ENCODE assay signal across 19 cellular contexts in genomic region chr2:130353291-130354134, GRCh38. TPM values are rescaled to one million over a fixed set of nuclear protein-coding genes. Genes with fewer than 3 reads are reported as not detected.
DNase-seq lines count a peak whose midpoint lies in the region; ATAC-seq, FAIRE-seq and TF ChIP-seq lines count a peak whose summit lies in the region.
"Had no signal": no experiment of that assay in that cellular context is flagged by ENCODE, and none has a peak within 500 bp of the region (broad histone marks: within the 10 kb centered on the region; RNA-seq: fewer than 3 reads in every experiment).

No MANE protein-coding gene starts in this region.

- H3K27ac Mint-ChIP-seq in glutamatergic neuron (ENCODE audit: unreplicated experiment) (peak overlapping the region; percentile 98), type B pancreatic cell (no peak overlapping the region)
- H3K27ac Mint-ChIP-seq in activated naive CD4-positive, alpha-beta T cell treated with anti-CD3 and anti-CD28 coated beads for 36 hours, result no peak overlapping the region
- H3K27ac Mint-ChIP-seq: stimulated activated effector memory CD8-positive, alpha-beta T cell treated with anti-CD3 and anti-CD28 coated beads, Interleukin-12 subunit alpha, Interleukin-12 subunit beta, amount 100 ng/mL, for 72 hours had no signal

- TF ChIP-seq CTCF in HepG2 (CRISPR knock-in tag; IDR thresholded peaks at IDR 0.05) (no peak), right lobe of liver (IDR thresholded peaks at IDR 0.05) (no peak), OCI-LY7 (conservative IDR thresholded peaks at IDR 0.05; ENCODE audit: low read length) (no peak), glutamatergic neuron (IDR thresholded peaks at IDR 0.05; ENCODE audit: partially characterized antibody, unreplicated experiment) (no peak), type B pancreatic cell (conservative IDR thresholded peaks at IDR 0.05) (no peak), upper lobe of left lung (IDR thresholded peaks at IDR 0.05) (no peak)

- TF ChIP-seq POLR2A in HepG2 (IDR thresholded peaks at IDR 0.05; ENCODE audit: insufficient read depth in 1 of 2, low read depth in 2 of 2, low read length in 2 of 2) (no peak), right lobe of liver (IDR thresholded peaks at IDR 0.05) (no peak), upper lobe of left lung (IDR thresholded peaks at IDR 0.05) (no peak)

- H3K4me3 ChIP-seq in HepG2 (replicated peaks in 1 of 3; ENCODE audit: insufficient read depth in 1 of 3, low read depth in 2 of 3, low read length in 3 of 3) (peak overlapping the region in 2 of 3 experiments; percentile 13 to 94; a peak in 3 of 6 replicates), right lobe of liver (no peak overlapping the region), OCI-LY7 (ENCODE audit: low read depth, low read length, poor library complexity, severe bottlenecking) (peak overlapping the region; percentile 75), upper lobe of left lung (no peak overlapping the region)
- H3K4me3 ChIP-seq: heart left ventricle, MG63, thyroid gland had no signal

- H3K4me3 Mint-ChIP-seq in glutamatergic neuron (ENCODE audit: unreplicated experiment) (peak overlapping the region; percentile 87), type B pancreatic cell (peak overlapping the region; percentile 87)
- no peak overlapping the region for H3K4me3 Mint-ChIP-seq in activated naive CD4-positive, alpha-beta T cell treated with anti-CD3 and anti-CD28 coated beads for 36 hours
- H3K4me3 Mint-ChIP-seq: stimulated activated effector memory CD8-positive, alpha-beta T cell treated with anti-CD3 and anti-CD28 coated beads, Interleukin-12 subunit alpha, Interleukin-12 subunit beta, amount 100 ng/mL, for 72 hours had no signal

- no peak for DNase-seq in HepG2 (ENCODE audit: low spot score)
- DNase-seq in right lobe of liver, result no peak
- peak; percentile 46 for DNase-seq in OCI-LY7 (ENCODE audit: low spot score)
- peak; percentile 54 for DNase-seq in glutamatergic neuron
- no peak for DNase-seq in type B pancreatic cell (ENCODE audit: extremely low spot score, unreplicated experiment)
- DNase-seq in upper lobe of left lung, result no peak
- DNase-seq in activated naive CD4-positive, alpha-beta T cell treated with anti-CD3 and anti-CD28 coated beads for 36 hours, result no peak
- DNase-seq: activated CD4-positive, CD25-positive, alpha-beta regulatory T cell treated with anti-CD3 and anti-CD28 coated beads, Interleukin-2, amount 50 U/mL, for 72 hours; activated naive CD4-positive, alpha-beta T cell treated with Interleukin-2 at 50 U/mL for 16 hours; DMS79 treated with DMSO at 0.1 percent for 48 hours; heart left ventricle; MG63; midbrain; NCI-H187; thyroid gland had no signal

- BruUV-seq in HepG2 (replicated peaks; lab: Mats Ljungman, UMichigan) (no TSS peak), OCI-LY7 (replicated peaks; lab: Mats Ljungman, UMichigan) (no TSS peak)

- no peaks in the 10 kb centered on the region for H3K9me2 ChIP-seq in OCI-LY7 (ENCODE audit: insufficient read depth, low read length)

- H3K9me3 Mint-ChIP-seq in glutamatergic neuron (ENCODE audit: unreplicated experiment) (peaks cover 28% of the 10 kb centered on the region), type B pancreatic cell (no peaks in the 10 kb centered on the region)
- no peaks in the 10 kb centered on the region for H3K9me3 Mint-ChIP-seq in activated naive CD4-positive, alpha-beta T cell treated with anti-CD3 and anti-CD28 coated beads for 36 hours
- H3K9me3 Mint-ChIP-seq: stimulated activated effector memory CD8-positive, alpha-beta T cell treated with anti-CD3 and anti-CD28 coated beads, Interleukin-12 subunit alpha, Interleukin-12 subunit beta, amount 100 ng/mL, for 72 hours had no signal

- H3K36me3 ChIP-seq in HepG2 (replicated peaks in 1 of 2; ENCODE audit: control insufficient read depth in 1 of 2, insufficient read depth in 2 of 2, low read length in 2 of 2), result peaks cover 0 to under 1% of the 10 kb centered on the region in 2 experiments; a peak in 3 of 5 replicates
- H3K36me3 ChIP-seq in right lobe of liver, result no peaks in the 10 kb centered on the region
- peaks cover 29% of the 10 kb centered on the region for H3K36me3 ChIP-seq in OCI-LY7 (ENCODE audit: insufficient read depth, low read length)
- H3K36me3 ChIP-seq in upper lobe of left lung, result peaks cover 0 to 7% (median 2%) of the 10 kb centered on the region in 4 donors

- H3K4me2 ChIP-seq in HepG2 (ENCODE audit: low read depth, low read length), result peak overlapping the region; percentile 92
- H3K4me2 ChIP-seq in OCI-LY7 (ENCODE audit: low read length), result peak overlapping the region; percentile 93

- CTCF ChIA-PET in HepG2 (lab: Yijun Ruan, JAX; ENCODE audit: low intra/inter-chr PET ratio, low total read pairs) (no interaction called here), OCI-LY7 (lab: Charles Lee; ENCODE audit: unreplicated experiment) (interaction anchor here (0.8 to 1.0 kb wide), 2 partner anchors 24 to 36 kb away, joined by 3 to 4 read pairs; no protein-coding TSS in a partner anchor)
- CTCF ChIA-PET in activated naive CD4-positive, alpha-beta T cell treated with anti-CD3 and anti-CD28 coated beads for 36 hours (lab: Charles Lee), result interaction anchor here (0.6 to 1.3 kb wide), 5 partner anchors 11 to 1329 kb away, joined by 3 to 6 read pairs (median 3); partner anchors contain the start of gene IMP4

- TF ChIP-seq EP300 in HepG2 (IDR thresholded peaks at IDR 0.05; ENCODE audit: low read depth in 2 of 2, low read length in 2 of 2) (no peak), HepG2 (CRISPR knock-in tag; IDR thresholded peaks at IDR 0.05; ENCODE audit: borderline replicate concordance) (no peak), upper lobe of left lung (IDR thresholded peaks at IDR 0.05) (no peak)

- peak overlapping the region; percentile 7; the same call in 1 of the 2 replicates for H3K9ac ChIP-seq in HepG2 (ENCODE audit: insufficient read depth, low read depth, low read length)
- H3K9ac ChIP-seq: parathyroid adenoma had no signal

- H3K79me2 ChIP-seq in HepG2 (ENCODE audit: insufficient read depth, low read length), result peaks cover 6% of the 10 kb centered on the region
- peaks cover 20% of the 10 kb centered on the region; the same call in 1 of the 2 replicates for H3K79me2 ChIP-seq in OCI-LY7 (ENCODE audit: insufficient read depth, low read depth, low read length)
- H3K79me2 ChIP-seq: parathyroid adenoma had no signal

- no peaks in the 10 kb centered on the region; a peak in 1 of 5 replicates for H3K27me3 ChIP-seq in HepG2 (ENCODE audit: control insufficient read depth in 1 of 2, insufficient read depth in 2 of 2, low read length in 2 of 2)
- no peaks in the 10 kb centered on the region for H3K27me3 ChIP-seq in right lobe of liver
- H3K27me3 ChIP-seq in upper lobe of left lung, result no peaks in the 10 kb centered on the region
- H3K27me3 ChIP-seq: heart left ventricle, MG63, thyroid gland had no signal

- H3K4me1 ChIP-seq in HepG2 (ENCODE audit: insufficient read depth, low read length) (peaks cover 30% of the 10 kb centered on the region), right lobe of liver (peaks cover 0 to 12% (median 0%) of the 10 kb centered on the region in 4 donors), OCI-LY7 (ENCODE audit: insufficient read depth, low read length, poor library complexity, severe bottlenecking) (peaks cover 70% of the 10 kb centered on the region), upper lobe of left lung (peaks cover 19 to 47% (median 35%) of the 10 kb centered on the region in 4 donors)

- in situ Hi-C loops in HepG2 (cut with HindIII; ENCODE audit: extremely low pct_ligation_motif_present, low pct_unique_long_range_greater_than_20kb), result no loop called here

- no peak for ATAC-seq in HepG2
- ATAC-seq in right lobe of liver, result no peak
- ATAC-seq in upper lobe of left lung (ENCODE audit: low FRiP score in 2 of 2), result no peak
- ATAC-seq in HG02623 (IDR thresholded peaks at IDR 0.05; ENCODE audit: unreplicated experiment), result no peak
- ATAC-seq: heart left ventricle; stimulated activated effector memory CD8-positive, alpha-beta T cell treated with anti-CD3 and anti-CD28 coated beads, Interleukin-12 subunit alpha, Interleukin-12 subunit beta, amount 100 ng/mL, for 72 hours had no signal

- H3K36me3 Mint-ChIP-seq in glutamatergic neuron (ENCODE audit: unreplicated experiment), result no peaks in the 10 kb centered on the region
- H3K36me3 Mint-ChIP-seq in type B pancreatic cell, result peaks cover 3% of the 10 kb centered on the region
- peaks cover 5% of the 10 kb centered on the region for H3K36me3 Mint-ChIP-seq in activated naive CD4-positive, alpha-beta T cell treated with anti-CD3 and anti-CD28 coated beads for 36 hours (ENCODE audit: low read depth)

- no peak for TF ChIP-seq RAD21 in HepG2 (CRISPR knock-in tag; IDR thresholded peaks at IDR 0.05)

- H3K27me3 Mint-ChIP-seq in glutamatergic neuron (ENCODE audit: unreplicated experiment) (peaks cover 25% of the 10 kb centered on the region), type B pancreatic cell (no peaks in the 10 kb centered on the region)
- no peaks in the 10 kb centered on the region for H3K27me3 Mint-ChIP-seq in activated naive CD4-positive, alpha-beta T cell treated with anti-CD3 and anti-CD28 coated beads for 36 hours (ENCODE audit: low read depth)

- intact Hi-C loops in HepG2 (cut with micrococcal nuclease; ENCODE audit: unreplicated experiment) (no loop called here), right lobe of liver (cut with DNase I) (no loop called here), OCI-LY7 (cut with micrococcal nuclease; ENCODE audit: unreplicated experiment) (loop anchor here (10.0 kb wide), 1 partner anchor 1231 kb away; no protein-coding TSS in a partner anchor)
- intact Hi-C loops in activated naive CD4-positive, alpha-beta T cell treated with anti-CD3 and anti-CD28 coated beads for 36 hours (cut with micrococcal nuclease), result no loop called here

- POLR2A ChIA-PET in HepG2 (lab: Yijun Ruan, JAX) (interaction anchor here (5.7 kb wide), 1 partner anchor 11 kb away, joined by 120 read pairs; the partner anchor contains the start of gene IMP4), OCI-LY7 (lab: Charles Lee) (interaction anchor here (0.7 to 15.9 kb wide), 7 partner anchors 9 to 33 kb away, joined by 4 to 251 read pairs (median 30); partner anchors contain the start of gene IMP4)

- H3K9me3 ChIP-seq in HepG2 (ENCODE audit: low read length) (no peaks in the 10 kb centered on the region), right lobe of liver (no peaks in the 10 kb centered on the region), OCI-LY7 (ENCODE audit: low read length) (no peaks in the 10 kb centered on the region), upper lobe of left lung (no peaks in the 10 kb centered on the region)
- H3K9me3 ChIP-seq: heart left ventricle, MG63, thyroid gland had no signal

- H2AFZ ChIP-seq in HepG2 (ENCODE audit: low read length), result no peak overlapping the region
- no peak overlapping the region for H2AFZ ChIP-seq in OCI-LY7 (ENCODE audit: low read length)
- H2AFZ ChIP-seq: parathyroid adenoma had no signal

- H4K20me1 ChIP-seq in HepG2 (ENCODE audit: insufficient read depth, low read length), result no peaks in the 10 kb centered on the region; the same call in 1 of the 2 replicates
- H4K20me1 ChIP-seq in OCI-LY7 (ENCODE audit: insufficient read depth, low read length), result no peaks in the 10 kb centered on the region

- H3K27ac ChIP-seq in HepG2 (ENCODE audit: extremely low read length, insufficient read depth, low read length) (no peak overlapping the region), right lobe of liver (no peak overlapping the region), OCI-LY7 (ENCODE audit: low read depth, low read length, poor library complexity, severe bottlenecking) (peak overlapping the region; percentile 97), upper lobe of left lung (no peak overlapping the region)
- H3K27ac ChIP-seq: parathyroid adenoma, thyroid gland had no signal

- FAIRE-seq in HepG2 (lab: Jason Lieb, UNC), result no peak
- FAIRE-seq: keratinocyte had no signal

- H3K4me1 Mint-ChIP-seq in glutamatergic neuron (ENCODE audit: low read depth, unreplicated experiment) (peaks cover 38% of the 10 kb centered on the region), type B pancreatic cell (ENCODE audit: unreplicated experiment) (peaks cover 23% of the 10 kb centered on the region)
- H3K4me1 Mint-ChIP-seq in activated naive CD4-positive, alpha-beta T cell treated with anti-CD3 and anti-CD28 coated beads for 36 hours (ENCODE audit: low read depth), result peaks cover 14% of the 10 kb centered on the region

- 85% methylated on average over 7 of the region's 7 CpGs for WGBS in HepG2 (ENCODE audit: low lambda C conversion rate)
- WGBS in right lobe of liver (ENCODE audit: insufficient coverage, low coverage, low lambda C conversion rate, missing lambda C conversion rate), result 96% methylated on average over 4 of the region's 7 CpGs
- WGBS in upper lobe of left lung, 2 donors, result 90 to 95% methylated on average over 6 to 7 of the region's 7 CpGs

RNA-seq across cellular contexts. Expression of gene PTPN18, which starts 2.3 kb away (rescaled TPM):
- total RNA-seq in HepG2 (2016; rRNA removed; fragmentation: Illumina TruSeq; extraction: Trizol) (10.8 and 14.8 TPM in 2 replicates), right lobe of liver (10 to 100 TPM; 25.6 to 43.5 (median 30.3) TPM), OCI-LY7 (2022) (309 and 363 TPM in 2 replicates), glutamatergic neuron (ENCODE audit: unreplicated experiment) (78.5 TPM), type B pancreatic cell (ENCODE audit: low replicate concordance) (35.8 and 37.5 TPM in 2 replicates), upper lobe of left lung (100 to 1,000 TPM in 2 of 6 donors, 10 to 100 TPM in 4; 59.0 to 156 (median 89.4) TPM)
- 8.0 and 13.0 TPM in 2 replicates for total RNA-seq in HepG2 (2016; cell fraction: cytosol; rRNA removed; fragmentation: Illumina TruSeq; extraction: Trizol; ENCODE audit: low read depth)
- 7.6 and 15.8 TPM in 2 replicates for total RNA-seq in HepG2 (2016; cell fraction: insoluble cytoplasmic fraction; rRNA removed; fragmentation: Illumina TruSeq; extraction: Trizol)
- total RNA-seq in HepG2 (2016; cell fraction: membrane; rRNA removed; fragmentation: Illumina TruSeq; extraction: Trizol), result 16.2 and 20.0 TPM in 2 replicates
- 20.9 and 28.1 TPM in 2 replicates for total RNA-seq in HepG2 (2016; cell fraction: nucleus; rRNA removed; fragmentation: Illumina TruSeq; extraction: Trizol)
- 39.5 and 39.6 TPM in 2 replicates for polyA plus RNA-seq in HepG2 (2011; rRNA removed)
- polyA plus RNA-seq in HepG2 (2011; cell fraction: cytosol; rRNA removed), result 19.5 and 25.1 TPM in 2 replicates
- 126 and 152 TPM in 2 replicates for polyA plus RNA-seq in HepG2 (2011; cell fraction: nucleus; rRNA removed)
- 18.3 and 19.5 TPM in 2 replicates for polyA plus RNA-seq in HepG2 (2012)
- polyA plus RNA-seq in HepG2 (2016; cell fraction: cytosol; fragmentation: Illumina TruSeq; extraction: Trizol; ENCODE audit: low read depth), result 10.6 and 15.8 TPM in 2 replicates
- polyA plus RNA-seq in HepG2 (2016; cell fraction: insoluble cytoplasmic fraction; fragmentation: Illumina TruSeq; extraction: Trizol; ENCODE audit: low read depth), result 14.2 and 24.0 TPM in 2 replicates
- 22.4 and 27.8 TPM in 2 replicates for polyA plus RNA-seq in HepG2 (2016; cell fraction: membrane; fragmentation: Illumina TruSeq; extraction: Trizol; ENCODE audit: low read depth)
- 91.6 and 101 TPM in 2 replicates for polyA plus RNA-seq in HepG2 (2016; cell fraction: nucleus; fragmentation: Illumina TruSeq; extraction: Trizol; ENCODE audit: insufficient read depth, low read depth)
- 47.1 and 49.5 TPM in 2 replicates for polyA minus RNA-seq in HepG2 (2011; rRNA and poly(A)+ RNA removed; ENCODE audit: low replicate concordance)
- 13.8 and 15.2 TPM in 2 replicates for polyA minus RNA-seq in HepG2 (2011; cell fraction: cytosol; rRNA and poly(A)+ RNA removed)
- polyA minus RNA-seq in HepG2 (2011; cell fraction: nucleus; rRNA and poly(A)+ RNA removed), result 62.4 and 69.0 TPM in 2 replicates
- total RNA-seq in OCI-LY7 (2014; rRNA removed; shearing (Covaris generic)), result 96.6 and 107 TPM in 2 replicates
- 10 to 100 TPM; 24.7 to 25.3 TPM for total RNA-seq in activated naive CD4-positive, alpha-beta T cell treated with anti-CD3 and anti-CD28 coated beads for 36 hours

RNA-seq across cellular contexts. Expression of gene IMP4, which starts 10.8 kb away (rescaled TPM):
- total RNA-seq in HepG2 (2016; rRNA removed; fragmentation: Illumina TruSeq; extraction: Trizol) (142 and 153 TPM in 2 replicates), right lobe of liver (100 to 1,000 TPM in 2 of 6 experiments, 10 to 100 TPM in 4; 43.1 to 136 (median 56.7) TPM), OCI-LY7 (2022) (314 and 327 TPM in 2 replicates), glutamatergic neuron (ENCODE audit: unreplicated experiment) (48.3 TPM), type B pancreatic cell (ENCODE audit: low replicate concordance) (53.6 and 67.0 TPM in 2 replicates), upper lobe of left lung (100 to 1,000 TPM in 2 of 6 donors, 10 to 100 TPM in 4; 45.6 to 118 (median 63.0) TPM)
- total RNA-seq in HepG2 (2016; cell fraction: cytosol; rRNA removed; fragmentation: Illumina TruSeq; extraction: Trizol; ENCODE audit: low read depth), result 85.2 and 85.6 TPM in 2 replicates
- total RNA-seq in HepG2 (2016; cell fraction: insoluble cytoplasmic fraction; rRNA removed; fragmentation: Illumina TruSeq; extraction: Trizol), result 148 and 152 TPM in 2 replicates
- 114 and 119 TPM in 2 replicates for total RNA-seq in HepG2 (2016; cell fraction: membrane; rRNA removed; fragmentation: Illumina TruSeq; extraction: Trizol)
- total RNA-seq in HepG2 (2016; cell fraction: nucleus; rRNA removed; fragmentation: Illumina TruSeq; extraction: Trizol), result 83.0 and 87.0 TPM in 2 replicates
- polyA plus RNA-seq in HepG2 (2011; rRNA removed), result 158 and 167 TPM in 2 replicates
- polyA plus RNA-seq in HepG2 (2011; cell fraction: cytosol; rRNA removed), result 161 and 264 TPM in 2 replicates
- polyA plus RNA-seq in HepG2 (2011; cell fraction: nucleus; rRNA removed), result 321 and 379 TPM in 2 replicates
- polyA plus RNA-seq in HepG2 (2012), result 91.4 and 129 TPM in 2 replicates
- 122 and 142 TPM in 2 replicates for polyA plus RNA-seq in HepG2 (2016; cell fraction: cytosol; fragmentation: Illumina TruSeq; extraction: Trizol; ENCODE audit: low read depth)
- 167 and 186 TPM in 2 replicates for polyA plus RNA-seq in HepG2 (2016; cell fraction: insoluble cytoplasmic fraction; fragmentation: Illumina TruSeq; extraction: Trizol; ENCODE audit: low read depth)
- polyA plus RNA-seq in HepG2 (2016; cell fraction: membrane; fragmentation: Illumina TruSeq; extraction: Trizol; ENCODE audit: low read depth), result 126 and 131 TPM in 2 replicates
- 177 and 185 TPM in 2 replicates for polyA plus RNA-seq in HepG2 (2016; cell fraction: nucleus; fragmentation: Illumina TruSeq; extraction: Trizol; ENCODE audit: insufficient read depth, low read depth)
- polyA minus RNA-seq in HepG2 (2011; rRNA and poly(A)+ RNA removed; ENCODE audit: low replicate concordance), result 143 and 197 TPM in 2 replicates
- polyA minus RNA-seq in HepG2 (2011; cell fraction: cytosol; rRNA and poly(A)+ RNA removed), result 41.3 and 41.8 TPM in 2 replicates
- 91.3 and 103 TPM in 2 replicates for polyA minus RNA-seq in HepG2 (2011; cell fraction: nucleus; rRNA and poly(A)+ RNA removed)
- 265 and 266 TPM in 2 replicates for total RNA-seq in OCI-LY7 (2014; rRNA removed; shearing (Covaris generic))
- total RNA-seq in activated naive CD4-positive, alpha-beta T cell treated with anti-CD3 and anti-CD28 coated beads for 36 hours, result 100 to 1,000 TPM; 120 to 128 TPM

Comparison
In these comparisons a context has a peak if more than half of its experiments do, and no peak if none do; other contexts are left out.
1. H3K4me3 ChIP-seq: peak in HepG2 (2 of 3) and OCI-LY7 (single experiment); none in right lobe of liver (0 of 3) and upper lobe of left lung (0 of 4).
2. DNase-seq: peak in OCI-LY7 (single experiment) and glutamatergic neuron (single experiment); none in HepG2 (single experiment), right lobe of liver (0 of 3), type B pancreatic cell (single experiment), upper lobe of left lung (0 of 2) and activated naive CD4-positive, alpha-beta T cell treated with anti-CD3 and anti-CD28 coated beads for 36 hours (single experiment).